1 cellular context compared by ENCODE assay signal in the genomic region with DNA sequence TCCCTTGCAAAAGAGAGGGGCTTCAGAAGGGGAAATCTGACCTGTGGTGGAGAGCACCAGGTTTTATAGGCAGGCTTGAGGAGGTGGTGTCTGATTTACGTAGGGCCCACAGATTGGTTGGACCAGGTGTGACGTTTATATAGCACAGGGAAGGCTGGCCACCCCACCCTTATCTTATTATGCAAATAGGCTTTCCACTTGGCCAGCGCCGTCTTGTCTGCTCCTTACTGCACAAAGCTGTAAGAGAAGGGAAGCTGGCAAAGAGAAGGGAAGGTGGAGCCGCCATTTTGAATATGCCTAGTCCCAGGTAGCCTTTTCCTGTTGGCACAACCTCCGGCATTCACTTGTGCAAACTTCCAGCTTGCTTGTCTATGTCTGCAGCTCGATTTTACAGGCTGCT.
TF ChIP-seq lines count a peak whose summit lies in the region.

No MANE protein-coding gene starts in this region.

TF ChIP-seq in GM23338, 12 proteins besides CTCF, POLR2A, EP300 and RAD21 (continued from another document):
- no peak for TF ChIP-seq ZNF462 (CRISPR knock-in tag; IDR thresholded peaks at IDR 0.05)
